1 cellular context compared by ENCODE assay signal in genomic region chr3:16264708-16265454, GRCh38.
TF ChIP-seq lines count a peak whose summit lies in the region.

TSS of gene DPH3 (minus strand) at chr3:16264943. CDS start at chr3:16264876, 67 bp downstream.
TSS of gene OXNAD1 (plus strand) at chr3:16265212. CDS start at chr3:16270953, 5,741 bp downstream.

TF ChIP-seq in HepG2, 621 proteins besides CTCF, POLR2A, EP300 and RAD21 (continued from another document and continues in another):
- 0 out of 2 replicates have a peak, but pooled peaks have one; percentile 17 for TF ChIP-seq CSRNP1 (CRISPR knock-in tag; IDR thresholded peaks at IDR 0.05)
- TF ChIP-seq STAT6 (CRISPR knock-in tag; IDR thresholded peaks at IDR 0.05; ENCODE audit: borderline replicate concordance), result peak; percentile 74; the same call in 1 of the 2 replicates
- TF ChIP-seq, protein P1, sequence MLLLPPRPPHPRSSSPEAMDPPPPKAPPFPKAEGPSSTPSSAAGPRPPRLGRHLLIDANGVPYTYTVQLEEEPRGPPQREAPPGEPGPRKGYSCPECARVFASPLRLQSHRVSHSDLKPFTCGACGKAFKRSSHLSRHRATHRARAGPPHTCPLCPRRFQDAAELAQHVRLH (CRISPR knock-in tag; IDR thresholded peaks at IDR 0.05; ENCODE audit: borderline replicate concordance, low read depth), result no peak; the same call in 1 of the 2 replicates
- TF ChIP-seq U2AF1 (optimal IDR thresholded peaks at IDR 0.05; ENCODE audit: low read depth, low read length), result no peak
- no peak for TF ChIP-seq ZNF749 (CRISPR knock-in tag; IDR thresholded peaks at IDR 0.05; ENCODE audit: borderline replicate concordance)
- no peak for TF ChIP-seq NFIB (CRISPR knock-in tag; IDR thresholded peaks at IDR 0.05; ENCODE audit: borderline replicate concordance)
- 0 out of 2 replicates have a peak, but pooled peaks have one; percentile 4 for TF ChIP-seq ZNF7 (CRISPR knock-in tag; IDR thresholded peaks at IDR 0.05)
- no peak for TF ChIP-seq REL (CRISPR knock-in tag; conservative IDR thresholded peaks at IDR 0.05)
- TF ChIP-seq ARID2 (CRISPR knock-in tag; IDR thresholded peaks at IDR 0.05; ENCODE audit: borderline replicate concordance), result no peak
- TF ChIP-seq, protein P2, sequence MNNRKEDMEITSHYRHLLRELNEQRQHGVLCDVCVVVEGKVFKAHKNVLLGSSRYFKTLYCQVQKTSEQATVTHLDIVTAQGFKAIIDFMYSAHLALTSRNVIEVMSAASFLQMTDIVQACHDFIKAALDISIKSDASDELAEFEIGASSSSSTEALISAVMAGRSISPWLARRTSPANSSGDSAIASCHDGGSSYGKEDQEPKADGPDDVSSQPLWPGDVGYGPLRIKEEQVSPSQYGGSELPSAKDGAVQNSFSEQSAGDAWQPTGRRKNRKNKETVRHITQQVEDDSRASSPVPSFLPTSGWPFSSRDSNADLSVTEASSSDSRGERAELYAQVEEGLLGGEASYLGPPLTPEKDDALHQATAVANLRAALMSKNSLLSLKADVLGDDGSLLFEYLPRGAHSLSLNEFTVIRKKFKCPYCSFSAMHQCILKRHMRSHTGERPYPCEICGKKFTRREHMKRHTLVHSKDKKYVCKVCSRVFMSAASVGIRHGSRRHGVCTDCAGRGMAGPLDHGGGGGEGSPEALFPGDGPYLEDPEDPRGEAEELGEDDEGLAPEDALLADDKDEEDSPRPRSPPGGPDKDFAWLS (CRISPR knock-in tag; IDR thresholded peaks at IDR 0.05; ENCODE audit: borderline replicate concordance), result no peak
- no peak for TF ChIP-seq ZNF710 (CRISPR knock-in tag; IDR thresholded peaks at IDR 0.05; ENCODE audit: borderline replicate concordance)
- no peak for TF ChIP-seq TOE1 (CRISPR knock-in tag; IDR thresholded peaks at IDR 0.05)
- TF ChIP-seq SMAD1 (CRISPR knock-in tag; IDR thresholded peaks at IDR 0.05; ENCODE audit: borderline replicate concordance, low read depth), result peak; percentile 88
- peak; percentile 71 for TF ChIP-seq ZFX (CRISPR knock-in tag; IDR thresholded peaks at IDR 0.05; ENCODE audit: low read depth)
- TF ChIP-seq ZHX2 (IDR thresholded peaks at IDR 0.05; ENCODE audit: low read depth), result peak; percentile 97
- TF ChIP-seq ZHX2 (CRISPR knock-in tag; IDR thresholded peaks at IDR 0.05; ENCODE audit: borderline replicate concordance), result no peak
- TF ChIP-seq MAZ (IDR thresholded peaks at IDR 0.05; ENCODE audit: borderline replicate concordance, low read depth, low read length), result no peak
- TF ChIP-seq MAZ (CRISPR knock-in tag; IDR thresholded peaks at IDR 0.05; ENCODE audit: low read depth), result 0 out of 2 replicates have a peak, but pooled peaks have one; percentile 11
- no peak for TF ChIP-seq ZNF276 (CRISPR knock-in tag; IDR thresholded peaks at IDR 0.05; ENCODE audit: low read depth)
- TF ChIP-seq ZNF530 (CRISPR knock-in tag; IDR thresholded peaks at IDR 0.05; ENCODE audit: low read depth), result no peak
- peak; percentile 94 for TF ChIP-seq ZNF350 (CRISPR knock-in tag; IDR thresholded peaks at IDR 0.05; ENCODE audit: borderline replicate concordance, low read depth)
- TF ChIP-seq SIX1 (CRISPR knock-in tag; IDR thresholded peaks at IDR 0.05; ENCODE audit: borderline replicate concordance), result no peak; the same call in 1 of the 2 replicates
- peak; percentile 36; the same call in 1 of the 2 replicates for TF ChIP-seq ZNF619 (CRISPR knock-in tag; IDR thresholded peaks at IDR 0.05)
- no peak for TF ChIP-seq ZFP62 (CRISPR knock-in tag; IDR thresholded peaks at IDR 0.05)
- TF ChIP-seq THAP11 (CRISPR knock-in tag; IDR thresholded peaks at IDR 0.05), result peak; percentile 96
- no peak for TF ChIP-seq TCF7 (IDR thresholded peaks at IDR 0.05; ENCODE audit: low read depth)
- TF ChIP-seq ZNF839 (CRISPR knock-in tag; IDR thresholded peaks at IDR 0.05; ENCODE audit: borderline replicate concordance), result peak; percentile 55; the same call in 1 of the 2 replicates
- TF ChIP-seq MIXL1 (CRISPR knock-in tag; IDR thresholded peaks at IDR 0.05), result 0 out of 2 replicates have a peak, but pooled peaks have one; percentile 32
- no peak for TF ChIP-seq ZNF564 (CRISPR knock-in tag; IDR thresholded peaks at IDR 0.05)
- no peak for TF ChIP-seq NFE2L2 (IDR thresholded peaks at IDR 0.05; ENCODE audit: low read length)
- TF ChIP-seq ZNF576 (CRISPR knock-in tag; IDR thresholded peaks at IDR 0.05), result peak; percentile 46; the same call in 1 of the 2 replicates
- TF ChIP-seq FLYWCH1 (CRISPR knock-in tag; IDR thresholded peaks at IDR 0.05), result no peak
- no peak for TF ChIP-seq ISX (CRISPR knock-in tag; conservative IDR thresholded peaks at IDR 0.05)
- peak; percentile 89; the same call in 1 of the 2 replicates for TF ChIP-seq ZNF589 (CRISPR knock-in tag; conservative IDR thresholded peaks at IDR 0.05)
- TF ChIP-seq, protein P3, sequence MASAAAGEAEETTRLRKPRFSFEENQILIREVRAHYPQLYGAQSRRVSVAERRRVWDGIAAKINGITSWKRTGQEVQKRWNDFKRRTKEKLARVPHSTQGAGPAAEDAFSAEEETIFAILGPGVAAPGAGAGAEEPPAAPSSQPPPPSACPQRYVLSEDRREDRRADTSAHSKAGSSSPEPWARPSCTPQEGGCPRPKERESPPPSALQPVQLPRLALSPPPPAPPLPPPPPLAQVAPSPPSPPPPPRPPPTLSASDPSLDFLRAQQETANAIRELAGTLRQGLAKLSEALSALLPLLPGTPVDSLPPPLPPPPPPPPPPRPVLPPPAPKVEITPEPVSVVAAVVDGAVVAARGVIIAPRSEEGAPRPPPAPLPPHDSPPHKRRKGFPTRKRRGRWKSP (CRISPR knock-in tag; IDR thresholded peaks at IDR 0.05), result no peak; the same call in 1 of the 2 replicates
- no peak for TF ChIP-seq RORA (CRISPR knock-in tag; IDR thresholded peaks at IDR 0.05)
- TF ChIP-seq ZC3H13 (CRISPR knock-in tag; IDR thresholded peaks at IDR 0.05), result peak; percentile 77
- peak; percentile 39; the same call in 1 of the 2 replicates for TF ChIP-seq SP5 (CRISPR knock-in tag; IDR thresholded peaks at IDR 0.05; ENCODE audit: borderline replicate concordance, low read depth)
- no peak for TF ChIP-seq TBP (CRISPR knock-in tag; IDR thresholded peaks at IDR 0.05)
- no peak for TF ChIP-seq ZNF841 (CRISPR knock-in tag; IDR thresholded peaks at IDR 0.05; ENCODE audit: borderline replicate concordance)
- TF ChIP-seq CREBL2 (CRISPR knock-in tag; IDR thresholded peaks at IDR 0.05; ENCODE audit: borderline replicate concordance), result no peak
